Comparison of ENCODE assay signal across 14 cellular contexts in the genomic region with DNA sequence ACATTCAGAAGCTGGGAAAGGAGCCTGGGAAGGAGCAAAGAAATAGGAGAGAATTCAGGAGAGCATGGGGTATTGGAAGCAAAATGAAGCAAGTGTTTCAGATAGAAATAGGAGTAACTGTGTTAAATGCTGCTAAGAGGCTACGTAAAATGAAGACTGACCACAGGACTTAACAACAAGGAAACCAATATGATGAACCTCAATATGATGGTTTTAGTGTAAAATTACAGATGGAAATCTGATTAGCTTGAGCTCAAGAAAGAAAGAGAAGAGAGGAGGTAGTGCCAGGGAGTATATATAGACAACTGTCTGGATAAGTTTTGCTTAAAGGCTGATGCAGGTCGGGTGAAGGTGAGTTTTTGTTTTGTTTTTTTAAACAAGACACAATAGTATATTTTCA.
DNase-seq lines count a peak whose midpoint lies in the region; ATAC-seq and TF ChIP-seq lines count a peak whose summit lies in the region.
"Had no signal": no experiment of that assay in that cellular context is flagged by ENCODE, and none has a peak within 500 bp of the region (broad histone marks: within the 10 kb centered on the region; RNA-seq: fewer than 3 reads in every experiment).

No MANE protein-coding gene starts in this region.

- TF ChIP-seq POLR2A in ovary (IDR thresholded peaks at IDR 0.05): no peak

- ATAC-seq in RWPE2 (ENCODE audit: low read depth): no peak

- H2AFZ ChIP-seq in hepatocyte: no peak overlapping the region

- H3K9me3 ChIP-seq in RWPE2 (ENCODE audit: severe bottlenecking) (no peaks in the 10 kb centered on the region), ovary (no peaks in the 10 kb centered on the region), hepatocyte (ENCODE audit: low read depth) (no peaks in the 10 kb centered on the region)
- H3K9me3 ChIP-seq: BLaER1 had no signal

- no peak overlapping the region for H3K4me3 Mint-ChIP-seq in activated naive CD4-positive, alpha-beta T cell treated with anti-CD3 and anti-CD28 coated beads, Interleukin-2, amount 50 U/mL, for 24 hours
- H3K4me3 Mint-ChIP-seq in activated naive CD4-positive, alpha-beta T cell treated with anti-CD3 and anti-CD28 coated beads, Interleukin-2, amount 10 ng/mL, durations not matched to agents 7 days and 5 days: no peak overlapping the region
- H3K4me3 Mint-ChIP-seq in immature natural killer cell: peak overlapping the region; percentile 5 to 45 (median 33)

- no peaks in the 10 kb centered on the region for H3K79me2 ChIP-seq in hepatocyte

- no peaks in the 10 kb centered on the region for H3K9me3 Mint-ChIP-seq in activated naive CD4-positive, alpha-beta T cell treated with anti-CD3 and anti-CD28 coated beads, Interleukin-2, amount 50 U/mL, for 24 hours
- peaks cover 5% of the 10 kb centered on the region for H3K9me3 Mint-ChIP-seq in activated naive CD4-positive, alpha-beta T cell treated with anti-CD3 and anti-CD28 coated beads, Interleukin-2, amount 10 ng/mL, durations not matched to agents 7 days and 5 days
- no peaks in the 10 kb centered on the region for H3K9me3 Mint-ChIP-seq in immature natural killer cell

- no peaks in the 10 kb centered on the region for H3K9me2 ChIP-seq in hepatocyte (replicated peaks; ENCODE audit: insufficient read depth)

- peaks cover 33% of the 10 kb centered on the region for H3K4me1 Mint-ChIP-seq in activated naive CD4-positive, alpha-beta T cell treated with anti-CD3 and anti-CD28 coated beads, Interleukin-2, amount 50 U/mL, for 24 hours
- H3K4me1 Mint-ChIP-seq in activated naive CD4-positive, alpha-beta T cell treated with anti-CD3 and anti-CD28 coated beads, Interleukin-2, amount 10 ng/mL, durations not matched to agents 7 days and 5 days: peaks cover 14% of the 10 kb centered on the region
- peaks cover 36 to 57% of the 10 kb centered on the region in 2 donors for H3K4me1 Mint-ChIP-seq in immature natural killer cell

- 94 to 98% (median 96%) methylated on average over 2 of the region's 2 CpGs for WGBS in ovary, 3 donors
- 95% methylated on average over 2 of the region's 2 CpGs for whole genome bisulfite sequencing in hepatocyte (ENCODE audit: low lambda C conversion rate, missing lambda C conversion rate)

- H3K4me2 ChIP-seq in hepatocyte: no peak overlapping the region
- H3K4me2 ChIP-seq: BLaER1 had no signal

- TF ChIP-seq CTCF in RWPE2 (IDR thresholded peaks at IDR 0.05; ENCODE audit: poor library complexity, severe bottlenecking) (no peak), ovary (IDR thresholded peaks at IDR 0.05) (no peak), hepatocyte (IDR thresholded peaks at IDR 0.05; ENCODE audit: poor library complexity) (no peak)

- H3K27me3 Mint-ChIP-seq in activated naive CD4-positive, alpha-beta T cell treated with anti-CD3 and anti-CD28 coated beads, Interleukin-2, amount 50 U/mL, for 24 hours: no peaks in the 10 kb centered on the region
- no peaks in the 10 kb centered on the region for H3K27me3 Mint-ChIP-seq in activated naive CD4-positive, alpha-beta T cell treated with anti-CD3 and anti-CD28 coated beads, Interleukin-2, amount 10 ng/mL, durations not matched to agents 7 days and 5 days
- peaks cover 1 to 5% (median 4%) of the 10 kb centered on the region in 3 donors for H3K27me3 Mint-ChIP-seq in immature natural killer cell (ENCODE audit: low read depth in 3 of 3)

- no peaks in the 10 kb centered on the region for H3K27me3 ChIP-seq in RWPE2 (ENCODE audit: insufficient read depth, poor library complexity, severe bottlenecking)
- H3K27me3 ChIP-seq in ovary: no peaks in the 10 kb centered on the region
- no peaks in the 10 kb centered on the region for H3K27me3 ChIP-seq in hepatocyte
- H3K27me3 ChIP-seq: BLaER1 had no signal

- no peaks in the 10 kb centered on the region for H4K20me1 ChIP-seq in hepatocyte (ENCODE audit: insufficient read depth, poor library complexity, severe bottlenecking)
- H4K20me1 ChIP-seq: BLaER1 had no signal

- H3K36me3 Mint-ChIP-seq in activated naive CD4-positive, alpha-beta T cell treated with anti-CD3 and anti-CD28 coated beads, Interleukin-2, amount 50 U/mL, for 24 hours: peaks cover 38% of the 10 kb centered on the region
- H3K36me3 Mint-ChIP-seq in activated naive CD4-positive, alpha-beta T cell treated with anti-CD3 and anti-CD28 coated beads, Interleukin-2, amount 10 ng/mL, durations not matched to agents 7 days and 5 days: peaks cover 47% of the 10 kb centered on the region
- peaks cover 23 to 44% (median 35%) of the 10 kb centered on the region in 3 donors for H3K36me3 Mint-ChIP-seq in immature natural killer cell

- H3K27ac ChIP-seq in RWPE2 (ENCODE audit: poor library complexity, severe bottlenecking) (peak overlapping the region; percentile 45), ovary (no peak overlapping the region), hepatocyte (no peak overlapping the region)
- H3K27ac ChIP-seq: BLaER1, HL-60 had no signal

- DNase-seq in activated naive CD4-positive, alpha-beta T cell treated with anti-CD3 and anti-CD28 coated beads, Interleukin-2, amount 10 ng/mL, durations not matched to agents 7 days and 5 days: no peak
- DNase-seq in RWPE2 (ENCODE audit: low spot score) (no peak), immature natural killer cell (peak; percentile 27 to 48 (median 41)), ovary (no peak), NCI-H128 (lab: John Stamatoyannopoulos, UW; ENCODE audit: unreplicated experiment) (no peak), hepatocyte (ENCODE audit: low spot score) (no peak)
- DNase-seq: 8988T, AML-193, DMS53, GF-D8 had no signal

- peak overlapping the region; percentile 44 for H3K27ac Mint-ChIP-seq in activated naive CD4-positive, alpha-beta T cell treated with anti-CD3 and anti-CD28 coated beads, Interleukin-2, amount 50 U/mL, for 24 hours
- H3K27ac Mint-ChIP-seq in activated naive CD4-positive, alpha-beta T cell treated with anti-CD3 and anti-CD28 coated beads, Interleukin-2, amount 10 ng/mL, durations not matched to agents 7 days and 5 days: no peak overlapping the region
- H3K27ac Mint-ChIP-seq in immature natural killer cell: peak overlapping the region; percentile 30 to 67 (median 54)

- H3K36me3 ChIP-seq in RWPE2 (ENCODE audit: low read depth) (peaks cover 54% of the 10 kb centered on the region), ovary (no peaks in the 10 kb centered on the region), hepatocyte (replicated peaks; ENCODE audit: insufficient read depth, low read depth) (no peaks in the 10 kb centered on the region)

- CTCF ChIA-PET in activated naive CD4-positive, alpha-beta T cell treated with anti-CD3 and anti-CD28 coated beads, Interleukin-2, amount 10 ng/mL, durations not matched to agents 7 days and 5 days (lab: Charles Lee): interaction anchor here (0.8 kb wide), 1 partner anchor 48 kb away, joined by 3 read pairs; no protein-coding TSS in a partner anchor

- H3K4me3 ChIP-seq in RWPE2 (ENCODE audit: severe bottlenecking) (no peak overlapping the region), ovary (no peak overlapping the region), hepatocyte (no peak overlapping the region)
- H3K4me3 ChIP-seq: BLaER1, HAP-1 had no signal

- TF ChIP-seq EP300 in ovary (IDR thresholded peaks at IDR 0.05): no peak

- H3K4me1 ChIP-seq in RWPE2 (ENCODE audit: insufficient read depth, poor library complexity, severe bottlenecking) (peaks cover 27% of the 10 kb centered on the region), ovary (ENCODE audit: insufficient read depth) (no peaks in the 10 kb centered on the region), hepatocyte (ENCODE audit: insufficient read depth) (no peaks in the 10 kb centered on the region)
- H3K4me1 ChIP-seq: BLaER1 had no signal

- intact Hi-C loops in ovary (cut with DNase I): no loop called here

Comparison
In these comparisons a context has a peak if more than half of its experiments do, and no peak if none do; other contexts are left out.
1. H3K4me3 Mint-ChIP-seq: peak in immature natural killer cell (5 of 5); none in activated naive CD4-positive, alpha-beta T cell treated with anti-CD3 and anti-CD28 coated beads, Interleukin-2, amount 50 U/mL, for 24 hours (single experiment) and activated naive CD4-positive, alpha-beta T cell treated with anti-CD3 and anti-CD28 coated beads, Interleukin-2, amount 10 ng/mL, durations not matched to agents 7 days and 5 days (single experiment).
2. DNase-seq: peak in immature natural killer cell (3 of 3); none in activated naive CD4-positive, alpha-beta T cell treated with anti-CD3 and anti-CD28 coated beads, Interleukin-2, amount 10 ng/mL, durations not matched to agents 7 days and 5 days (single experiment), RWPE2 (single experiment), ovary (0 of 5), NCI-H128 (single experiment) and hepatocyte (single experiment).